28 cellular contexts compared by ENCODE assay signal in the genomic region with DNA sequence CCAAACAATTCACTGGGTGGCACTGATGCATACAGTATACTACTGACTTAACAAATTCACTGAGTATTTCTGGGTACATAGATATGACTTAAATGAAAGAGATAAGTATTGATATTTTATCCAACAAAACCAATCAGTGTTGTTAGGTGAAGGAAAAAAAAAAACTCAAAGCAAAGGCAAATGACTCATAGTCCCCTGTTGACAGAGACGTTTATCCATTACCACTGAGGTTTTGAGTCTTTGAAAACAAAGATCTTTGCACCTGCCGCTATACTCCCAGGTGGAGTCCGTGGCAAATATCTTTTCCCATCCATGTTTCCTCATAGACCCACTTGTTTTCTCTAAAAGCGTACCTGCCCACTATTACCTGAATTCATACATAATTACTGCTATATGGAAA. TPM values are rescaled to one million over a fixed set of nuclear protein-coding genes. Genes with fewer than 3 reads are reported as not detected.
A peak's percentile ranks its signal among the peaks of the same experiment; 100 is the strongest.
DNase-seq lines count a peak whose midpoint lies in the region; ATAC-seq and TF ChIP-seq lines count a peak whose summit lies in the region.
"Had no signal": no experiment of that assay in that cellular context is flagged by ENCODE, and none has a peak within 500 bp of the region (broad histone marks: within the 10 kb centered on the region; RNA-seq: fewer than 3 reads in every experiment).

No MANE protein-coding gene starts in this region.

- no peaks in the 10 kb centered on the region for H3K4me1 ChIP-seq in HAP-1
- H3K4me1 ChIP-seq: breast epithelium, lower lobe of right lung, spleen had no signal

- no peak for ATAC-seq in CD4-positive, alpha-beta T cell (ENCODE audit: poor library complexity)
- peak; percentile 44 for ATAC-seq in activated naive CD8-positive, alpha-beta T cell treated with anti-CD3 and anti-CD28 coated beads, Interleukin-2, amount 50 U/mL, for 24 hours
- ATAC-seq: lower lobe of right lung had no signal

- no peaks in the 10 kb centered on the region for H3K36me3 ChIP-seq in HAP-1 (replicated peaks)
- H3K36me3 ChIP-seq: breast epithelium, lower lobe of right lung had no signal

- intact Hi-C loops in CD4-positive, alpha-beta T cell (cut with DNase I, micrococcal nuclease), result loop anchor here in 1 of 2 experiments (5.0 to 10.0 kb wide), 2 partner anchors 64 to 212 kb away; no protein-coding TSS in a partner anchor

- H3K27ac ChIP-seq in CD4-positive, alpha-beta T cell (ENCODE audit: low read depth, low read length), result no peak overlapping the region
- H3K27ac ChIP-seq: breast epithelium, dorsolateral prefrontal cortex, lower lobe of right lung, spleen had no signal

- no peaks in the 10 kb centered on the region for H3K9me3 ChIP-seq in CD4-positive, alpha-beta T cell (ENCODE audit: control insufficient read depth, low read length)
- H3K9me3 ChIP-seq in HAP-1, result no peaks in the 10 kb centered on the region
- H3K9me3 ChIP-seq: breast epithelium, lower lobe of right lung, spleen had no signal

- H3K36me3 Mint-ChIP-seq in CD4-positive, alpha-beta T cell (ENCODE audit: low read depth), result no peaks in the 10 kb centered on the region
- H3K36me3 Mint-ChIP-seq in activated naive CD8-positive, alpha-beta T cell treated with anti-CD3 and anti-CD28 coated beads, Interleukin-2, amount 50 U/mL, for 24 hours (ENCODE audit: low read depth), result no peaks in the 10 kb centered on the region

- peaks cover 25% of the 10 kb centered on the region for H3K4me1 Mint-ChIP-seq in CD4-positive, alpha-beta T cell (ENCODE audit: low read depth)
- H3K4me1 Mint-ChIP-seq in activated naive CD8-positive, alpha-beta T cell treated with anti-CD3 and anti-CD28 coated beads, Interleukin-2, amount 50 U/mL, for 24 hours, result peaks cover 36% of the 10 kb centered on the region

- no peaks in the 10 kb centered on the region for H3K9me3 Mint-ChIP-seq in CD4-positive, alpha-beta T cell
- H3K9me3 Mint-ChIP-seq in activated naive CD8-positive, alpha-beta T cell treated with anti-CD3 and anti-CD28 coated beads, Interleukin-2, amount 50 U/mL, for 24 hours, result no peaks in the 10 kb centered on the region
- H3K9me3 Mint-ChIP-seq: H9 had no signal

- peak overlapping the region; percentile 44 for H3K4me3 Mint-ChIP-seq in CD4-positive, alpha-beta T cell
- H3K4me3 Mint-ChIP-seq in activated naive CD8-positive, alpha-beta T cell treated with anti-CD3 and anti-CD28 coated beads, Interleukin-2, amount 50 U/mL, for 24 hours, result no peak overlapping the region
- H3K4me3 Mint-ChIP-seq: H9 had no signal

- POLR2A ChIA-PET in CD4-positive, alpha-beta T cell (lab: Charles Lee), result interaction anchor here (1.1 to 1.7 kb wide), 2 partner anchors 21 to 154 kb away, joined by 3 to 15 read pairs; partner anchors contain the start of genes DNAI4 and MIER1

- CTCF ChIA-PET in CD4-positive, alpha-beta T cell (lab: Charles Lee), result no interaction called here

- in situ Hi-C loops in HAP-1 (cut with MboI; ENCODE audit: low sequenced_read_pairs), result no loop called here

- no peak overlapping the region for H3K4me3 ChIP-seq in HAP-1
- H3K4me3 ChIP-seq: breast epithelium, dorsolateral prefrontal cortex, lower lobe of right lung had no signal

- peak; percentile 46 for DNase-seq in NCI-H748 (lab: John Stamatoyannopoulos, UW; ENCODE audit: unreplicated experiment)
- DNase-seq in NCI-H748 treated with DMSO at 0.1 percent for 48 hours (lab: John Stamatoyannopoulos, UW), result no peak
- no peak for DNase-seq in CD4-positive, alpha-beta T cell
- DNase-seq in NCI-H69 (lab: John Stamatoyannopoulos, UW), result peak; percentile 77
- DNase-seq in activated naive CD8-positive, alpha-beta T cell treated with anti-CD3 and anti-CD28 coated beads, Interleukin-2, amount 50 U/mL, for 24 hours, result no peak
- no peak for DNase-seq in H4 (ENCODE audit: low spot score)
- DNase-seq in NCI-H1436 treated with DMSO at 0.1 percent for 48 hours (lab: John Stamatoyannopoulos, UW), result no peak
- no peak for DNase-seq in HAP-1 (ENCODE audit: low spot score in 2 of 2)
- DNase-seq: activated CD8-positive, alpha-beta memory T cell treated with anti-CD3 and anti-CD28 coated beads, Interleukin-2, amount 50 U/mL, for 4 hours; C1 segment of cervical spinal cord; dorsolateral prefrontal cortex; erythroblast; H9; hypothalamus; islet precursor cell; lower lobe of right lung; NCI-H187 treated with DMSO at 0.1 percent for 48 hours; NCI-H526 treated with DMSO at 0.1 percent for 48 hours; nucleus accumbens; retina; spleen; stimulated activated CD4-positive, alpha-beta T cell treated with anti-CD3 and anti-CD28 coated beads, Interleukin-4, amount 100 ng/mL, for 4 hours; T1000 had no signal

- peak overlapping the region; percentile 50 for H3K27ac Mint-ChIP-seq in CD4-positive, alpha-beta T cell
- peak overlapping the region; percentile 40 for H3K27ac Mint-ChIP-seq in activated naive CD8-positive, alpha-beta T cell treated with anti-CD3 and anti-CD28 coated beads, Interleukin-2, amount 50 U/mL, for 24 hours
- H3K27ac Mint-ChIP-seq: H9 had no signal

- H3K27me3 Mint-ChIP-seq in CD4-positive, alpha-beta T cell, result peaks cover 2% of the 10 kb centered on the region
- no peaks in the 10 kb centered on the region for H3K27me3 Mint-ChIP-seq in activated naive CD8-positive, alpha-beta T cell treated with anti-CD3 and anti-CD28 coated beads, Interleukin-2, amount 50 U/mL, for 24 hours

- no peak for TF ChIP-seq CTCF in CD4-positive, alpha-beta T cell (IDR thresholded peaks at IDR 0.05)

- H3K27me3 ChIP-seq in CD4-positive, alpha-beta T cell (ENCODE audit: control insufficient read depth, insufficient read depth, low read length), result no peaks in the 10 kb centered on the region
- H3K27me3 ChIP-seq in HAP-1 (ENCODE audit: low read depth), result no peaks in the 10 kb centered on the region
- H3K27me3 ChIP-seq: breast epithelium, dorsolateral prefrontal cortex, spleen had no signal

RNA-seq across cellular contexts. Expression of gene DYNLT5, which starts 18.4 kb away (rescaled TPM):
- not detected for total RNA-seq in CD4-positive, alpha-beta T cell
- total RNA-seq in H4 (2014; rRNA removed; shearing (Covaris generic)), result not detected in 2 replicates
- total RNA-seq: A673, SK-MEL-5 had no signal

RNA-seq across cellular contexts. Expression of gene INSL5, which starts 30.4 kb away (rescaled TPM):
- not detected for total RNA-seq in CD4-positive, alpha-beta T cell
- not detected in 2 replicates for total RNA-seq in H4 (2014; rRNA removed; shearing (Covaris generic))
- total RNA-seq: A673, frontal cortex, H9, lower lobe of right lung, SK-MEL-5, spleen, temporal lobe had no signal

Comparison
In these comparisons a context has a peak if more than half of its experiments do, and no peak if none do; other contexts are left out.
1. DNase-seq: peak in NCI-H748 (single experiment) and NCI-H69 (single experiment); none in NCI-H748 treated with DMSO at 0.1 percent for 48 hours (single experiment), CD4-positive, alpha-beta T cell (0 of 10), activated naive CD8-positive, alpha-beta T cell treated with anti-CD3 and anti-CD28 coated beads, Interleukin-2, amount 50 U/mL, for 24 hours (single experiment), H4 (single experiment), NCI-H1436 treated with DMSO at 0.1 percent for 48 hours (single experiment) and HAP-1 (0 of 2).